ENCODE assay signal across 1 cellular context in genomic region chr9:117779760-117780159, GRCh38.
TF ChIP-seq lines count a peak whose summit lies in the region.

No MANE protein-coding gene starts in this region.

TF ChIP-seq in GM23338, 12 proteins besides CTCF, POLR2A, EP300 and RAD21 (continued from another document):
- TF ChIP-seq ZNF462 (CRISPR knock-in tag; IDR thresholded peaks at IDR 0.05) = no peak
- TF ChIP-seq NANOG (IDR thresholded peaks at IDR 0.05; ENCODE audit: borderline replicate concordance) = no peak
- no peak for TF ChIP-seq STAT1 (IDR thresholded peaks at IDR 0.05; ENCODE audit: unreplicated experiment)
- no peak for TF ChIP-seq POLR2AphosphoS5 (IDR thresholded peaks at IDR 0.05; ENCODE audit: low read depth)
- no peak for TF ChIP-seq ETS1 (IDR thresholded peaks at IDR 0.05)
- no peak for TF ChIP-seq EZH2phosphoT487 (IDR thresholded peaks at IDR 0.05; ENCODE audit: unreplicated experiment)
- no peak for TF ChIP-seq EZH2 (IDR thresholded peaks at IDR 0.05; ENCODE audit: low read depth, unreplicated experiment)
- no peak for TF ChIP-seq ZNF114 (CRISPR knock-in tag; IDR thresholded peaks at IDR 0.05)
- TF ChIP-seq REST (IDR thresholded peaks at IDR 0.05; ENCODE audit: unreplicated experiment) = no peak
